In the genomic region with DNA sequence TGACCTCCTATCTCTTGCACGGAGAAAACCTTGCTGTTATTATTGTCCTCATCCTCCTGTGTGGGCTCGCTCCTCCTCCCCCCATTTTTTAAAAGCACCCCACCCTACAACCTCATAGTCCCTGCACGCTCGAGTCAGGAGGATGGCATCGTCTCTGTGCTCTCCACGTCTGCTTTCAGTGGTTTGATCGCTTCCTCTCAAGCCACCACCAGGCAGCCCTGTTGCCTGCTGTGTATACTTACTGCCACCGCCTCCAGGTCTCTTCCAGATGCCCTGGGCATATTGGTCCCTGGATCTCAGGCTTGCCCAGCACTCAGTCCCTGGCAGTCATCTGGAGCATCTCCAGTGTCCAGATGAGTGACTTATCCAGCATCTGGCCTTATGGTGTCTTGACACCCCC, we compare ENCODE assay signal across 20 cellular contexts. TPM values are rescaled to one million over a fixed set of nuclear protein-coding genes. Genes with fewer than 3 reads are reported as not detected.
"Had no signal": no experiment of that assay in that cellular context is flagged by ENCODE, and none has a peak within 500 bp of the region (broad histone marks: within the 10 kb centered on the region; RNA-seq: fewer than 3 reads in every experiment).

No MANE protein-coding gene starts in this region.

- H3K27ac ChIP-seq: right atrium auricular region, testis, WERI-Rb-1 had no signal

- H3K27me3 Mint-ChIP-seq: activated naive CD4-positive, alpha-beta T cell treated with anti-CD3 and anti-CD28 coated beads, Interleukin-2, amount 50 U/mL, for 24 hours; progenitor cell of endocrine pancreas; stimulated activated naive CD8-positive, alpha-beta T cell treated with anti-CD3 and anti-CD28 coated beads, Interleukin-15, Interleukin-2, amounts not matched to agents 100 ng/mL and 50 ng/mL, for 24 hours had no signal

- H3K36me3 ChIP-seq: right atrium auricular region, WERI-Rb-1 had no signal

- ATAC-seq: T-helper 17 cell had no signal

- H3K9me3 Mint-ChIP-seq: activated naive CD4-positive, alpha-beta T cell treated with anti-CD3 and anti-CD28 coated beads, Interleukin-2, amount 50 U/mL, for 24 hours; immature natural killer cell; stimulated activated naive CD8-positive, alpha-beta T cell treated with anti-CD3 and anti-CD28 coated beads, Interleukin-15, Interleukin-2, amounts not matched to agents 100 ng/mL and 50 ng/mL, for 24 hours had no signal

- H3K27ac Mint-ChIP-seq: activated naive CD4-positive, alpha-beta T cell treated with anti-CD3 and anti-CD28 coated beads, Interleukin-2, amount 50 U/mL, for 24 hours; activated T-cell treated with anti-CD3 and anti-CD28 coated beads, Interleukin-2, amount 50 U/mL, for 24 hours; progenitor cell of endocrine pancreas; stimulated activated naive CD8-positive, alpha-beta T cell treated with anti-CD3 and anti-CD28 coated beads, Interleukin-15, Interleukin-2, amounts not matched to agents 100 ng/mL and 50 ng/mL, for 24 hours; T-helper 17 cell had no signal

- H3K27me3 ChIP-seq: right atrium auricular region, testis had no signal

- H3K4me3 Mint-ChIP-seq: activated naive CD4-positive, alpha-beta T cell treated with anti-CD3 and anti-CD28 coated beads, Interleukin-2, amount 50 U/mL, for 24 hours; activated T-cell treated with anti-CD3 and anti-CD28 coated beads, Interleukin-2, amount 50 U/mL, for 24 hours; immature natural killer cell; stimulated activated naive CD8-positive, alpha-beta T cell treated with anti-CD3 and anti-CD28 coated beads, Interleukin-15, Interleukin-2, amounts not matched to agents 100 ng/mL and 50 ng/mL, for 24 hours; T-helper 17 cell had no signal

- H3K4me1 ChIP-seq: right atrium auricular region, testis had no signal

- H3K4me1 Mint-ChIP-seq: activated naive CD4-positive, alpha-beta T cell treated with anti-CD3 and anti-CD28 coated beads, Interleukin-2, amount 50 U/mL, for 24 hours; immature natural killer cell; T-helper 17 cell had no signal

- DNase-seq: activated CD4-positive, alpha-beta T cell treated with anti-CD3 and anti-CD28 coated beads, Interleukin-2, amount 50 U/mL, for 48 hours; activated effector memory CD4-positive, alpha-beta T cell treated with Interleukin-2 at 50 U/mL for 16 hours; activated T-cell treated with anti-CD3 and anti-CD28 coated beads, Interleukin-2, amount 50 U/mL, for 24 hours; amniotic stem cell; central memory CD4-positive, alpha-beta T cell; cortex of kidney; effector CD8-positive, alpha-beta T cell; foreskin melanocyte; head of caudate nucleus; immature natural killer cell; mesendoderm; T-helper 17 cell; testis; WERI-Rb-1 had no signal

- H3K36me3 Mint-ChIP-seq: activated naive CD4-positive, alpha-beta T cell treated with anti-CD3 and anti-CD28 coated beads, Interleukin-2, amount 50 U/mL, for 24 hours; immature natural killer cell had no signal

- H3K9me3 ChIP-seq: testis had no signal

- H3K4me3 ChIP-seq: right atrium auricular region, testis had no signal

RNA-seq across cellular contexts. Expression of a gene that starts 42.1 kb away (rescaled TPM):
- total RNA-seq: endothelial cell of umbilical vein, omental fat pad, right atrium auricular region, T-helper 17 cell had no signal
- polyA plus RNA-seq: endothelial cell of umbilical vein, immature natural killer cell had no signal
